33 cellular contexts compared by ENCODE assay signal in genomic region chr22:36610567-36610966, GRCh38.
"Had no signal": no experiment of that assay in that cellular context is flagged by ENCODE, and none has a peak within 500 bp of the region (broad histone marks: within the 10 kb centered on the region; RNA-seq: fewer than 3 reads in every experiment).

No MANE protein-coding gene starts in this region.

- H3K9me3 Mint-ChIP-seq: activated CD4-positive, alpha-beta T cell treated with anti-CD3 and anti-CD28 coated beads, Interleukin-2, amount 10 ng/mL, durations not matched to agents 7 days and 5 days; activated CD8-positive, alpha-beta T cell treated with anti-CD3 and anti-CD28 coated beads for 36 hours; activated T-cell treated with anti-CD3 and anti-CD28 coated beads, Interleukin-2, amount 50 U/mL, for 4 hours; activated T-helper 17 cell treated with anti-CD3 and anti-CD28 coated beads, Interleukin-2, amount 50 U/mL, for 72 hours; dendritic cell treated with granulocyte-macrophage colony-stimulating factor and Interleukin-4, amounts not matched to agents 40 ng/mL and 50 ng/mL, for 4 days; T-helper 2 cell treated with Interferon-gamma antibody and Interleukin-4, amounts not matched to agents 5 μg/mL and 100 μg/mL, for 36 hours had no signal

- H3K4me3 ChIP-seq: cardiac muscle cell, colonic mucosa, dorsolateral prefrontal cortex, gastrocnemius medialis, heart right ventricle had no signal

- H3K27ac ChIP-seq: cardiac muscle cell, colonic mucosa, dorsolateral prefrontal cortex, foreskin keratinocyte, gastrocnemius medialis, heart right ventricle had no signal

- H3K27ac Mint-ChIP-seq: activated CD4-positive, alpha-beta T cell treated with anti-CD3 and anti-CD28 coated beads, Interleukin-2, amount 10 ng/mL, durations not matched to agents 7 days and 5 days; activated CD8-positive, alpha-beta T cell treated with anti-CD3 and anti-CD28 coated beads for 36 hours; activated naive CD8-positive, alpha-beta T cell; activated T-helper 17 cell treated with anti-CD3 and anti-CD28 coated beads, Interleukin-2, amount 50 U/mL, for 72 hours; dendritic cell treated with granulocyte-macrophage colony-stimulating factor and Interleukin-4, amounts not matched to agents 40 ng/mL and 50 ng/mL, for 4 days; endodermal cell; T-helper 17 cell; T-helper 2 cell treated with Interferon-gamma antibody and Interleukin-4, amounts not matched to agents 5 μg/mL and 100 μg/mL, for 36 hours had no signal

- ATAC-seq: activated CD8-positive, alpha-beta T cell treated with anti-CD3 and anti-CD28 coated beads for 36 hours; activated T-cell treated with anti-CD3 and anti-CD28 coated beads, Interleukin-2, amount 50 U/mL, for 4 hours; activated T-helper 17 cell treated with anti-CD3 and anti-CD28 coated beads, Interleukin-2, amount 50 U/mL, for 72 hours; esophagus mucosa; foreskin keratinocyte; gastrocnemius medialis; T-helper 17 cell had no signal

- H3K4me1 ChIP-seq: colonic mucosa, foreskin keratinocyte, gastrocnemius medialis had no signal

- DNase-seq: activated CD4-positive, alpha-beta T cell treated with anti-CD3 and anti-CD28 coated beads for 1 hour; activated CD4-positive, alpha-beta T cell treated with anti-CD3 and anti-CD28 coated beads for 4 hours; activated CD4-positive, alpha-beta T cell treated with anti-CD3 and anti-CD28 coated beads, Interleukin-2, amount 10 ng/mL, durations not matched to agents 7 days and 5 days; activated CD4-positive, alpha-beta T cell treated with anti-CD3 and anti-CD28 coated beads, Interleukin-2, amount 50 U/mL, for 4 hours; activated CD8-positive, alpha-beta memory T cell treated with anti-CD3 and anti-CD28 coated beads for 24 hours; activated CD8-positive, alpha-beta T cell treated with anti-CD3 and anti-CD28 coated beads for 36 hours; activated effector memory CD4-positive, alpha-beta T cell treated with Interleukin-2 at 50 U/mL for 16 hours; activated gamma-delta T cell treated with Interleukin-2 at 50 U/mL for 16 hours; activated naive CD4-positive, alpha-beta T cell treated with anti-CD3 and anti-CD28 coated beads, Interleukin-2, amount 50 U/mL, for 16 hours; activated naive CD4-positive, alpha-beta T cell treated with Interleukin-2 at 50 U/mL for 16 hours; activated T-cell treated with anti-CD3 and anti-CD28 coated beads, Interleukin-2, amount 50 U/mL, for 4 hours; amniotic stem cell; anterior cingulate cortex; central memory CD4-positive, alpha-beta T cell; cerebellar nuclear complex; colonic mucosa; dorsolateral prefrontal cortex; effector memory CD4-positive, alpha-beta T cell; endodermal cell; foreskin keratinocyte; gastrocnemius medialis; glutamatergic neuron; T-helper 1 cell; T-helper 17 cell; T1000 had no signal

- H3K4me1 Mint-ChIP-seq: activated CD4-positive, alpha-beta T cell treated with anti-CD3 and anti-CD28 coated beads, Interleukin-2, amount 10 ng/mL, durations not matched to agents 7 days and 5 days; activated T-helper 17 cell treated with anti-CD3 and anti-CD28 coated beads, Interleukin-2, amount 50 U/mL, for 72 hours had no signal

- FAIRE-seq: astrocyte had no signal

- H3K4me3 Mint-ChIP-seq: activated CD4-positive, alpha-beta T cell treated with anti-CD3 and anti-CD28 coated beads, Interleukin-2, amount 10 ng/mL, durations not matched to agents 7 days and 5 days; activated CD8-positive, alpha-beta T cell treated with anti-CD3 and anti-CD28 coated beads for 36 hours; activated naive CD8-positive, alpha-beta T cell; activated T-cell treated with anti-CD3 and anti-CD28 coated beads, Interleukin-2, amount 50 U/mL, for 4 hours; activated T-helper 17 cell treated with anti-CD3 and anti-CD28 coated beads, Interleukin-2, amount 50 U/mL, for 72 hours; dendritic cell treated with granulocyte-macrophage colony-stimulating factor and Interleukin-4, amounts not matched to agents 40 ng/mL and 50 ng/mL, for 4 days; endodermal cell; T-helper 17 cell; T-helper 2 cell treated with Interferon-gamma antibody and Interleukin-4, amounts not matched to agents 5 μg/mL and 100 μg/mL, for 36 hours had no signal

- H3K36me3 ChIP-seq: cardiac muscle cell, colonic mucosa, gastrocnemius medialis, heart right ventricle had no signal

- H3K9me3 ChIP-seq: colonic mucosa, gastrocnemius medialis, heart right ventricle had no signal

- H3K36me3 Mint-ChIP-seq: activated naive CD8-positive, alpha-beta T cell had no signal

- H3K27me3 ChIP-seq: cardiac muscle cell had no signal
